In genomic region chr2:197452754-197453122, GRCh38 we compare ENCODE assay signal across 8 cellular contexts. TPM values are rescaled to one million over a fixed set of nuclear protein-coding genes. Genes with fewer than 3 reads are reported as not detected.
A peak's percentile ranks its signal among the peaks of the same experiment; 100 is the strongest.
DNase-seq lines count a peak whose midpoint lies in the region; ATAC-seq and TF ChIP-seq lines count a peak whose summit lies in the region.

No MANE protein-coding gene starts in this region.

- intact Hi-C loops in colonic mucosa (cut with DNase I) = loop anchor here (10.0 kb wide), 1 partner anchor 62 kb away; the partner anchor contains the start of gene MOB4
- intact Hi-C loops in naive thymus-derived CD4-positive, alpha-beta T cell (cut with micrococcal nuclease) = loop anchor here (1.0 to 5.0 kb wide), 9 partner anchors 17 to 813 kb away; partner anchors contain the start of genes CCDC150 (in 2 of the 2), HSPE1 (in 2 of the 2), MARS2 (in 2 of the 2) and SF3B1 (in 2 of the 2)
- intact Hi-C loops in posterior cingulate gyrus (cut with DNase I) = loop anchor here (1.0 to 5.0 kb wide), 3 partner anchors 17 to 252 kb away; partner anchors contain the start of genes HSPD1, MARS2 and SF3B1

- ATAC-seq in naive thymus-derived CD4-positive, alpha-beta T cell = no peak
- ATAC-seq in GM21423 (IDR thresholded peaks at IDR 0.05; ENCODE audit: unreplicated experiment) = no peak

- DNase-seq in AG09319 (ENCODE audit: extremely low read depth, low read depth) (peak; percentile 16), colonic mucosa (no peak), posterior cingulate gyrus (no peak), dermis blood vessel endothelial cell (no peak), cerebellar nuclear complex (lab: John Stamatoyannopoulos, UW) (no peak)
- no peak for DNase-seq in naive thymus-derived CD4-positive, alpha-beta T cell

- H3K4me3 Mint-ChIP-seq in naive thymus-derived CD4-positive, alpha-beta T cell = peak overlapping the region; percentile 92 to 100 (median 99)

- peaks cover 0 to 6% (median 0%) of the 10 kb centered on the region in 11 donors for H3K9me3 Mint-ChIP-seq in naive thymus-derived CD4-positive, alpha-beta T cell

- H3K4me1 ChIP-seq in colonic mucosa = peaks cover 9% of the 10 kb centered on the region
- H3K4me1 ChIP-seq in naive thymus-derived CD4-positive, alpha-beta T cell (ENCODE audit: control insufficient read depth in 2 of 2, insufficient read depth in 2 of 2, low read length in 2 of 2) = peaks cover 16% of the 10 kb centered on the region in 2 donors

- peak overlapping the region; percentile 97 to 100 (median 100) for H3K27ac Mint-ChIP-seq in naive thymus-derived CD4-positive, alpha-beta T cell

- H3K4me3 ChIP-seq in colonic mucosa = peak overlapping the region; percentile 59
- H3K4me3 ChIP-seq in naive thymus-derived CD4-positive, alpha-beta T cell (ENCODE audit: low read length) = peak overlapping the region; percentile 92

- peak overlapping the region; percentile 71 to 96 for H3K9ac ChIP-seq in colonic mucosa (ENCODE audit: low read depth in 2 of 2, low read length in 2 of 2)

- POLR2A ChIA-PET in naive thymus-derived CD4-positive, alpha-beta T cell (lab: Charles Lee) = interaction anchor here (0.7 to 7.8 kb wide), 17 partner anchors 12 to 1979 kb away, joined by 3 to 176 read pairs (median 4); partner anchors contain the start of genes HSPD1, HSPE1, MARS2 and MOB4

- H3K36me3 Mint-ChIP-seq in naive thymus-derived CD4-positive, alpha-beta T cell = peaks cover 0 to 4% (median 0%) of the 10 kb centered on the region in 5 donors

- H3K27me3 Mint-ChIP-seq in naive thymus-derived CD4-positive, alpha-beta T cell = peaks cover 0 to 2% (median 0%) of the 10 kb centered on the region in 5 donors

- TF ChIP-seq CTCF in AG09319 (IDR thresholded peaks at IDR 0.05; ENCODE audit: low read depth, low read length) (no peak), colonic mucosa (IDR thresholded peaks at IDR 0.05) (no peak)

- CTCF ChIA-PET in naive thymus-derived CD4-positive, alpha-beta T cell (lab: Charles Lee) = interaction anchor here (0.8 to 1.3 kb wide), 4 partner anchors 16 to 47 kb away, joined by 3 to 6 read pairs (median 4); partner anchors contain the start of genes HSPD1, HSPE1 and SF3B1

- H3K27me3 ChIP-seq in colonic mucosa = no peaks in the 10 kb centered on the region
- H3K27me3 ChIP-seq in naive thymus-derived CD4-positive, alpha-beta T cell (ENCODE audit: control insufficient read depth in 2 of 2, insufficient read depth in 2 of 2, low read length in 2 of 2) = no peaks in the 10 kb centered on the region

- H3K36me3 ChIP-seq in KOPT-K1 (ENCODE audit: insufficient read depth, low read length) (no peaks in the 10 kb centered on the region), colonic mucosa (no peaks in the 10 kb centered on the region)
- H3K36me3 ChIP-seq in naive thymus-derived CD4-positive, alpha-beta T cell (ENCODE audit: control insufficient read depth in 2 of 3, insufficient read depth in 3 of 3, low read length in 3 of 3) = peaks cover 0 to 3% (median 0%) of the 10 kb centered on the region in 3 experiments

- H3K27ac ChIP-seq in KOPT-K1 (ENCODE audit: low read depth, low read length, poor library complexity, severe bottlenecking) (peak overlapping the region; percentile 85), colonic mucosa (peak overlapping the region; percentile 96)
- H3K27ac ChIP-seq in naive thymus-derived CD4-positive, alpha-beta T cell (ENCODE audit: low read depth, low read length) = peak overlapping the region; percentile 96

- H3K9me3 ChIP-seq in KOPT-K1 (ENCODE audit: insufficient read depth, low read length, poor library complexity, severe bottlenecking) (no peaks in the 10 kb centered on the region), colonic mucosa (no peaks in the 10 kb centered on the region)
- no peaks in the 10 kb centered on the region for H3K9me3 ChIP-seq in naive thymus-derived CD4-positive, alpha-beta T cell (ENCODE audit: control insufficient read depth in 2 of 3, low read length in 3 of 3)

- peaks cover 23 to 50% (median 41%) of the 10 kb centered on the region in 7 donors for H3K4me1 Mint-ChIP-seq in naive thymus-derived CD4-positive, alpha-beta T cell

RNA-seq across cellular contexts. Expression of gene COQ10B, which starts 0.6 kb away (rescaled TPM):
- total RNA-seq in colonic mucosa (10 to 100 TPM; 15.5 to 38.5 TPM), dermis blood vessel endothelial cell (20.2 and 36.4 TPM in 2 replicates)
- 10 to 100 TPM; 22.9 to 57.2 (median 30.5) TPM for total RNA-seq in naive thymus-derived CD4-positive, alpha-beta T cell
- 10 to 100 TPM; 31.9 to 54.9 TPM for polyA plus RNA-seq in naive thymus-derived CD4-positive, alpha-beta T cell

RNA-seq across cellular contexts. Expression of gene SF3B1, which starts 17.9 kb away (rescaled TPM):
- 100 to 1,000 TPM; 186 to 242 TPM for total RNA-seq in colonic mucosa
- 100 to 1,000 TPM; 330 to 737 (median 528) TPM for total RNA-seq in naive thymus-derived CD4-positive, alpha-beta T cell
- 100 to 1,000 TPM; 130 to 145 TPM for polyA plus RNA-seq in naive thymus-derived CD4-positive, alpha-beta T cell
- total RNA-seq in dermis blood vessel endothelial cell = 219 and 353 TPM in 2 replicates

RNA-seq across cellular contexts. Expression of gene HSPD1, which starts 46.9 kb away (rescaled TPM):
- total RNA-seq in colonic mucosa (100 to 1,000 TPM; 232 to 794 TPM), dermis blood vessel endothelial cell (155 and 307 TPM in 2 replicates)
- 100 to 1,000 TPM; 127 to 276 (median 137) TPM for total RNA-seq in naive thymus-derived CD4-positive, alpha-beta T cell
- 100 to 1,000 TPM; 103 to 116 TPM for polyA plus RNA-seq in naive thymus-derived CD4-positive, alpha-beta T cell

RNA-seq across cellular contexts. Expression of gene HSPE1, which starts 47.4 kb away (rescaled TPM):
- 100 to 1,000 TPM; 101 to 297 TPM for total RNA-seq in colonic mucosa
- total RNA-seq in naive thymus-derived CD4-positive, alpha-beta T cell = 100 to 1,000 TPM in 1 of 5 experiments, 10 to 100 TPM in 4; 46.3 to 127 (median 52.2) TPM
- polyA plus RNA-seq in naive thymus-derived CD4-positive, alpha-beta T cell = 100 to 1,000 TPM; 134 to 137 TPM
- total RNA-seq in dermis blood vessel endothelial cell = 86.8 and 115 TPM in 2 replicates
